In the genomic region with DNA sequence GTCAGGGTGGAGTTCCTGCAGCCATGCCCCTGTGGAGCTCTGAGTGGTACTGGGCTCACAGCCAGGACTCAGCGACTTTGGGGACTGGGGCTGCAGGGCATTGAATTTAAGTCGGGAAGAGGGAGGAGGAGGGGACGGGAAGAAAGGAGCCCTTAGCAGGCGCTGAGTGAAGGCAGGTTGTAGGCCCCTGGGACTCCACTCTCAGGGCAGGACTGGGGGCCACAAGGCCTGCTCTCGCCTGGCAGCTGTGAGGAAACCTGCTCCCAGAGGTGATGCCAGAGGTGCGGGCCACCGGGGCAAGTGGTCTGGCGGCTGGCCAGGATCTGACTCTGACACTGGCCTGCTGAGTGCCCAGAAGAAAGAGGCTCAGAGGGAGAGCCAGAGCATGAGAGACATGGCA, we compare ENCODE assay signal across 9 cellular contexts.
DNase-seq lines count a peak whose midpoint lies in the region; ATAC-seq and TF ChIP-seq lines count a peak whose summit lies in the region.
"Had no signal": no experiment of that assay in that cellular context is flagged by ENCODE, and none has a peak within 500 bp of the region (broad histone marks: within the 10 kb centered on the region; RNA-seq: fewer than 3 reads in every experiment).

No MANE protein-coding gene starts in this region.

- DNase-seq in NCI-H2196 treated with DMSO at 0.1 percent for 48 hours (lab: John Stamatoyannopoulos, UW; ENCODE audit: unreplicated experiment) (peak; percentile 70), astrocyte of the hippocampus (ENCODE audit: low read depth, low spot score) (peak; percentile 48)
- DNase-seq in activated effector memory CD4-positive, alpha-beta T cell treated with anti-CD3 and anti-CD28 coated beads, Interleukin-2, amount 50 U/mL, for 16 hours = no peak
- DNase-seq: occipital lobe, WERI-Rb-1 had no signal

- TF ChIP-seq EP300 in Ishikawa (IDR thresholded peaks at IDR 0.05; ENCODE audit: borderline replicate concordance) = peak; percentile 12; the same call in 1 of the 2 replicates

- H3K27me3 Mint-ChIP-seq in nephron (ENCODE audit: low read depth) = peaks cover 4% of the 10 kb centered on the region

- TF ChIP-seq RAD21 in Ishikawa (IDR thresholded peaks at IDR 0.05; ENCODE audit: low read depth) = no peak

- H3K9me3 Mint-ChIP-seq in nephron = no peaks in the 10 kb centered on the region

- H3K4me3 Mint-ChIP-seq in nephron = peak overlapping the region in 2 of 3 experiments; percentile 10 to 34

- no peak for ATAC-seq in HG02885 (IDR thresholded peaks at IDR 0.05; ENCODE audit: poor library complexity, unreplicated experiment)
- ATAC-seq in GM19351 (IDR thresholded peaks at IDR 0.05; ENCODE audit: unreplicated experiment) = no peak

- H3K4me1 Mint-ChIP-seq in nephron = peaks cover 50% of the 10 kb centered on the region

- no peaks in the 10 kb centered on the region for H3K36me3 Mint-ChIP-seq in nephron (ENCODE audit: low read depth)

- H3K27ac Mint-ChIP-seq in nephron = peak overlapping the region; percentile 58 to 92 (median 58)

- no peak for TF ChIP-seq CTCF in nephron (IDR thresholded peaks at IDR 0.05; ENCODE audit: unreplicated experiment in 3 of 3)

TF ChIP-seq in Ishikawa, 13 proteins besides CTCF, POLR2A, EP300 and RAD21:
- TF ChIP-seq EGR1 (IDR thresholded peaks at IDR 0.05) (no peak), TCF12 (IDR thresholded peaks at IDR 0.05; ENCODE audit: low read depth) (peak; percentile 46; the same call in 1 of the 2 replicates), NFIC (IDR thresholded peaks at IDR 0.05) (peak; percentile 67), MAX (IDR thresholded peaks at IDR 0.05) (no peak), TAF1 (IDR thresholded peaks at IDR 0.05; ENCODE audit: low read depth) (no peak), FOXM1 (IDR thresholded peaks at IDR 0.05; ENCODE audit: borderline replicate concordance, low read depth) (no peak), TEAD4 (IDR thresholded peaks at IDR 0.05) (no peak), REST (IDR thresholded peaks at IDR 0.05; ENCODE audit: low read depth) (no peak), CREB1 (IDR thresholded peaks at IDR 0.05; ENCODE audit: low read depth) (no peak)
- TF ChIP-seq, protein P1, sequence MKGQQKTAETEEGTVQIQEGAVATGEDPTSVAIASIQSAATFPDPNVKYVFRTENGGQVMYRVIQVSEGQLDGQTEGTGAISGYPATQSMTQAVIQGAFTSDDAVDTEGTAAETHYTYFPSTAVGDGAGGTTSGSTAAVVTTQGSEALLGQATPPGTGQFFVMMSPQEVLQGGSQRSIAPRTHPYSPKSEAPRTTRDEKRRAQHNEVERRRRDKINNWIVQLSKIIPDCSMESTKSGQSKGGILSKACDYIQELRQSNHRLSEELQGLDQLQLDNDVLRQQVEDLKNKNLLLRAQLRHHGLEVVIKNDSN (IDR thresholded peaks at IDR 0.05) = no peak
